In the genomic region with DNA sequence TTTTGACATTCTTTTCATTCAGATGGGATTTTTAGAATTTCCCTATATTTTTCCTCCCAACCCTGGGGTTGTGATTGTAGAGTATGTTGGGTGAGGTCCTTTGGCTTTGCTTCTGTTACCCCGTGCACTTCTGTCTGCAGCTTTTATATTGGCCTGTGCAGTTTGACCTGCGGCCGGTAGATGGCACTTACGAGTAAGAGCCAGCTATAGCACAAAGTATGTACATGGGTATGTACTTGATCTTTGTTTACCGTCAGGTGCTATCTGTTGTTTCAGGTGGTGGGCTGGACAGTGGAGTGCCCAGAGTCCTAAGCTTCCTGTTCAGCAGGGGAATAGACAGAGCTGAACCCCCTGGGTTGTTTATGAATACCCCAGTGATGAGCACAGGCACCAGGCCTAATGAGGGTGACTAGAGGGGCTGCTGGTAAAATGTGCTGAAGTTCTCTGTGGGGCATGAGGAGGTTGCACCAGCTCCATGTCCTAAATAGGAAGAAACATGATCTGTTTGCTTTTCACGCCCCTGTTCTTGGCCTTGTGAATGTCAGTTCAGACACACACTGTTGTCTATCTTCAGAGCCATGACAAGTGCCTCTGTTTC, we compare ENCODE assay signal across 7 cellular contexts. TPM values are rescaled to one million over a fixed set of nuclear protein-coding genes. Genes with fewer than 3 reads are reported as not detected.
DNase-seq lines count a peak whose midpoint lies in the region; ATAC-seq and TF ChIP-seq lines count a peak whose summit lies in the region.

No MANE protein-coding gene starts in this region.

- H3K4me3 ChIP-seq in Panc1 (ENCODE audit: low read depth in 2 of 2, low read length in 2 of 2) (no peak overlapping the region), fibroblast of pulmonary artery (replicated peaks; ENCODE audit: low read depth, low read length) (no peak overlapping the region)

- in situ Hi-C loops in Panc1 (cut with HindIII; ENCODE audit: low pct_unique_long_range_greater_than_20kb, low sequenced_read_pairs) = no loop called here

- no peaks in the 10 kb centered on the region for H3K4me1 Mint-ChIP-seq in stimulated activated naive B cell treated with anti-CD40 and anti-IgM and Interleukin-4, amounts not matched to agents 10 μg/mL and 1 μg/mL and 100 μg/mL, for 72 hours

- H3K27ac ChIP-seq in Panc1 (ENCODE audit: low read length) = no peak overlapping the region

- peaks cover 0 to 11% of the 10 kb centered on the region in 2 donors for H3K27me3 Mint-ChIP-seq in stimulated activated naive B cell treated with anti-CD40 and anti-IgM and Interleukin-4, amounts not matched to agents 10 μg/mL and 1 μg/mL and 100 μg/mL, for 72 hours

- CTCF ChIA-PET in GM10248 (lab: Yijun Ruan, JAX) (interaction anchor here (0.7 to 3.8 kb wide), 21 partner anchors 10 to 720 kb away, joined by 3 to 29 read pairs (median 4); no protein-coding TSS in a partner anchor), Panc1 (lab: Charles Lee) (interaction anchor here (0.5 to 1.5 kb wide), 2 partner anchors 17 to 152 kb away, joined by 3 read pairs; no protein-coding TSS in a partner anchor)

- H3K9me3 ChIP-seq in Panc1 (ENCODE audit: control insufficient read depth, insufficient read depth, low read depth, low read length) = peaks cover 11% of the 10 kb centered on the region; the same call in 1 of the 2 replicates

- H3K4me3 Mint-ChIP-seq in stimulated activated naive B cell treated with anti-CD40 and anti-IgM and Interleukin-4, amounts not matched to agents 10 μg/mL and 1 μg/mL and 100 μg/mL, for 72 hours = no peak overlapping the region

- no peaks in the 10 kb centered on the region for H3K4me1 ChIP-seq in Panc1 (ENCODE audit: control insufficient read depth, insufficient read depth, low read length)

- peaks cover 0 to 3% of the 10 kb centered on the region in 2 donors for H3K36me3 Mint-ChIP-seq in stimulated activated naive B cell treated with anti-CD40 and anti-IgM and Interleukin-4, amounts not matched to agents 10 μg/mL and 1 μg/mL and 100 μg/mL, for 72 hours

- peak; percentile 76 for TF ChIP-seq CTCF in GM10248 (IDR thresholded peaks at IDR 0.05; ENCODE audit: control extremely low read depth, extremely low read depth, low read depth, missing control alignments)
- peak; percentile 92 for TF ChIP-seq CTCF in Panc1 (IDR thresholded peaks at IDR 0.05)
- peak; percentile 98 for TF ChIP-seq CTCF in fibroblast of pulmonary artery (IDR thresholded peaks at IDR 0.05; ENCODE audit: low read length, missing control alignments)

- H3K9me3 Mint-ChIP-seq in stimulated activated naive B cell treated with anti-CD40 and anti-IgM and Interleukin-4, amounts not matched to agents 10 μg/mL and 1 μg/mL and 100 μg/mL, for 72 hours = peaks cover 13 to 17% of the 10 kb centered on the region in 2 donors

- POLR2A ChIA-PET in GM10248 (lab: Yijun Ruan, JAX) (no interaction called here), Panc1 (lab: Charles Lee) (no interaction called here)

- intact Hi-C loops in Panc1 (cut with micrococcal nuclease; ENCODE audit: unreplicated experiment) = no loop called here

- peak; percentile 41 for DNase-seq in GM10248 (ENCODE audit: extremely low spot score)
- peak; percentile 28 for DNase-seq in Panc1 (ENCODE audit: low read depth, low spot score)
- DNase-seq in fibroblast of pulmonary artery (ENCODE audit: low read depth) = peak; percentile 64
- DNase-seq in stimulated activated naive B cell treated with anti-CD40 and anti-IgM and Interleukin-4, amounts not matched to agents 10 μg/mL and 1 μg/mL and 100 μg/mL, for 72 hours = no peak
- no peak for DNase-seq in NCI-H1930 (lab: John Stamatoyannopoulos, UW)

- H3K27ac Mint-ChIP-seq in stimulated activated naive B cell treated with anti-CD40 and anti-IgM and Interleukin-4, amounts not matched to agents 10 μg/mL and 1 μg/mL and 100 μg/mL, for 72 hours = no peak overlapping the region

- ATAC-seq in GM19452 (IDR thresholded peaks at IDR 0.05; ENCODE audit: unreplicated experiment) (peak; percentile 92), HG03342 (IDR thresholded peaks at IDR 0.05; ENCODE audit: unreplicated experiment) (peak; percentile 95), Panc1 (peak; percentile 84)
- ATAC-seq in stimulated activated naive B cell treated with anti-CD40 and anti-IgM and Interleukin-4, amounts not matched to agents 10 μg/mL and 1 μg/mL and 100 μg/mL, for 72 hours (replicated peaks) = peak; percentile 47 to 48

- H3K36me3 ChIP-seq in Panc1 (ENCODE audit: control insufficient read depth, insufficient read depth, low read length) = no peaks in the 10 kb centered on the region

- no peaks in the 10 kb centered on the region for H3K27me3 ChIP-seq in Panc1 (ENCODE audit: control insufficient read depth, insufficient read depth, low read length)

- BruUV-seq in Panc1 (replicated peaks; lab: Mats Ljungman, UMichigan) = no TSS peak

RNA-seq across cellular contexts. Expression of gene THUMPD2, which starts 58.9 kb away (rescaled TPM):
- total RNA-seq in Panc1 (2021; ENCODE audit: unreplicated experiment) = 13.7 TPM
- polyA plus RNA-seq in Panc1 (2012; ENCODE audit: insufficient read length) = 6.4 TPM

Comparison
In these comparisons a context has a peak if more than half of its experiments do, and no peak if none do; other contexts are left out.
1. DNase-seq: peak in GM10248 (single experiment), Panc1 (single experiment) and fibroblast of pulmonary artery (single experiment); none in stimulated activated naive B cell treated with anti-CD40 and anti-IgM and Interleukin-4, amounts not matched to agents 10 μg/mL and 1 μg/mL and 100 μg/mL, for 72 hours (single experiment) and NCI-H1930 (0 of 2).
2. Peak in every context shown above with its lines, with median percentiles within 50 percentile points of each other: CTCF ChIP-seq and ATAC-seq.